In genomic region chr11:18173225-18173866, GRCh38 we compare ENCODE assay signal across 28 cellular contexts. TPM values are rescaled to one million over a fixed set of nuclear protein-coding genes. Genes with fewer than 3 reads are reported as not detected.
"Had no signal": no experiment of that assay in that cellular context is flagged by ENCODE, and none has a peak within 500 bp of the region (broad histone marks: within the 10 kb centered on the region; RNA-seq: fewer than 3 reads in every experiment).

No MANE protein-coding gene starts in this region.

- H3K4me3 ChIP-seq: PC-9, SK-N-MC had no signal

- H3K4me1 Mint-ChIP-seq: activated CD4-positive, alpha-beta memory T cell treated with anti-CD3 and anti-CD28 coated beads, Interleukin-2, amount 10 ng/mL, durations not matched to agents 7 days and 5 days; activated CD4-positive, alpha-beta T cell treated with anti-CD3 and anti-CD28 coated beads for 36 hours; activated T-helper 17 cell treated with anti-CD3 and anti-CD28 coated beads, Interleukin-2, amount 50 U/mL, for 72 hours; T-cell had no signal

- H3K27ac Mint-ChIP-seq: activated CD4-positive, alpha-beta memory T cell treated with anti-CD3 and anti-CD28 coated beads, Interleukin-2, amount 10 ng/mL, durations not matched to agents 7 days and 5 days; activated CD4-positive, alpha-beta T cell treated with anti-CD3 and anti-CD28 coated beads for 36 hours; activated naive CD4-positive, alpha-beta T cell treated with anti-CD3 and anti-CD28 coated beads for 36 hours; activated naive CD8-positive, alpha-beta T cell; activated T-helper 17 cell treated with anti-CD3 and anti-CD28 coated beads, Interleukin-2, amount 50 U/mL, for 72 hours had no signal

- FAIRE-seq: TTC549 had no signal

- DNase-seq: activated CD4-positive, alpha-beta memory T cell treated with anti-CD3 and anti-CD28 coated beads, Interleukin-2, amount 10 ng/mL, durations not matched to agents 7 days and 5 days; activated CD4-positive, alpha-beta T cell treated with anti-CD3 and anti-CD28 coated beads for 36 hours; activated CD4-positive, alpha-beta T cell treated with anti-CD3 and anti-CD28 coated beads, Interleukin-2, amount 50 U/mL, for 1 hour; activated gamma-delta T cell; activated naive CD4-positive, alpha-beta T cell treated with anti-CD3 and anti-CD28 coated beads for 36 hours; activated T-cell treated with anti-CD3 and anti-CD28 coated beads for 4 hours; activated T-cell treated with anti-CD3 and anti-CD28 coated beads, Interleukin-2, amount 50 U/mL, for 48 hours; caudate nucleus; Kasumi-1; NCI-H1048; NCI-H146; NCI-H187 treated with DMSO at 0.1 percent for 48 hours; NCI-H2081 treated with DMSO at 0.1 percent for 48 hours; NCI-H446; NCI-H524; PC-9; T-cell; T-helper 2 cell; T1000 had no signal

- H3K4me3 Mint-ChIP-seq: activated CD4-positive, alpha-beta memory T cell treated with anti-CD3 and anti-CD28 coated beads, Interleukin-2, amount 10 ng/mL, durations not matched to agents 7 days and 5 days; activated CD4-positive, alpha-beta T cell treated with anti-CD3 and anti-CD28 coated beads for 36 hours; activated naive CD4-positive, alpha-beta T cell treated with anti-CD3 and anti-CD28 coated beads for 36 hours; activated naive CD8-positive, alpha-beta T cell; activated T-helper 17 cell treated with anti-CD3 and anti-CD28 coated beads, Interleukin-2, amount 50 U/mL, for 72 hours; T-cell had no signal

- H3K9me3 Mint-ChIP-seq: activated CD4-positive, alpha-beta memory T cell treated with anti-CD3 and anti-CD28 coated beads, Interleukin-2, amount 10 ng/mL, durations not matched to agents 7 days and 5 days; activated naive CD4-positive, alpha-beta T cell treated with anti-CD3 and anti-CD28 coated beads for 36 hours; activated T-helper 17 cell treated with anti-CD3 and anti-CD28 coated beads, Interleukin-2, amount 50 U/mL, for 72 hours; T-cell had no signal

- H3K27ac ChIP-seq: PC-9, SK-N-MC, VCaP had no signal

- ATAC-seq: activated CD4-positive, alpha-beta T cell treated with anti-CD3 and anti-CD28 coated beads for 36 hours; activated T-helper 17 cell treated with anti-CD3 and anti-CD28 coated beads, Interleukin-2, amount 50 U/mL, for 72 hours; Right ventricle myocardium inferior; T-cell had no signal

- H3K36me3 Mint-ChIP-seq: activated naive CD8-positive, alpha-beta T cell; T-cell had no signal

RNA-seq across cellular contexts. Expression of gene MRGPRX4, which starts 0.7 kb away (rescaled TPM):
- total RNA-seq: activated CD4-positive, alpha-beta memory T cell treated with anti-CD3 and anti-CD28 coated beads, Interleukin-2, amount 10 ng/mL, durations not matched to agents 7 days and 5 days; activated CD4-positive, alpha-beta T cell treated with anti-CD3 and anti-CD28 coated beads for 36 hours; activated CD8-positive, alpha-beta memory T cell treated with anti-CD3 and anti-CD28 coated beads for 36 hours; activated naive CD4-positive, alpha-beta T cell treated with anti-CD3 and anti-CD28 coated beads for 36 hours; activated T-helper 17 cell treated with anti-CD3 and anti-CD28 coated beads, Interleukin-2, amount 50 U/mL, for 72 hours; cerebellum; PC-9; Right ventricle myocardium inferior; RPMI7951; T-cell had no signal

RNA-seq across cellular contexts. Expression of gene MRGPRX3, which starts 41.0 kb away (rescaled TPM):
- total RNA-seq: activated CD4-positive, alpha-beta memory T cell treated with anti-CD3 and anti-CD28 coated beads, Interleukin-2, amount 10 ng/mL, durations not matched to agents 7 days and 5 days; activated CD4-positive, alpha-beta T cell treated with anti-CD3 and anti-CD28 coated beads for 36 hours; activated CD8-positive, alpha-beta memory T cell treated with anti-CD3 and anti-CD28 coated beads for 36 hours; activated naive CD4-positive, alpha-beta T cell treated with anti-CD3 and anti-CD28 coated beads for 36 hours; activated T-helper 17 cell treated with anti-CD3 and anti-CD28 coated beads, Interleukin-2, amount 50 U/mL, for 72 hours; cerebellum; PC-9; Right ventricle myocardium inferior; RPMI7951; T-cell had no signal
